1 cellular context compared by ENCODE assay signal in the genomic region with DNA sequence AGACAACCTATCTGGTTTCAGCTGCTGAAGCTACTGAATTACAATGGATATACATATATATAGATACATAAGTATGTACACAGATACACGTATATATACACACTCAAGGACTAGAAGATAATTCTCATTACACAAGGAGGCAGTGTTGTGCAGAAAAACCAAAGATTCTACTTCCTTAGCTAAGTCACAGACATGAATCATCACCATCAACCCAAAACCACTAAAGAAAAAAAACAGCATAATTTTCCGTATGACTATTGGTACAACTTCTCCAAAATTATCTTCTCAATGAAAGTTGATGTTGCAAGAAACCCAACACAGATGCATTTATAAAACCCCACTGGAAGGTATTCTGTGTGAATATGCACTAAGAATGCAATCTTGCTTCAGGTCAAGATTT.
TF ChIP-seq lines count a peak whose summit lies in the region.

No MANE protein-coding gene starts in this region.

TF ChIP-seq in HepG2, 621 proteins besides CTCF, POLR2A, EP300 and RAD21:
- TF ChIP-seq ZNF431 (CRISPR knock-in tag; IDR thresholded peaks at IDR 0.05; ENCODE audit: borderline replicate concordance, low read depth) (no peak), SMC3 (IDR thresholded peaks at IDR 0.05; ENCODE audit: low read length) (peak; percentile 68; the same call in 1 of the 2 replicates), STAG1 (CRISPR knock-in tag; IDR thresholded peaks at IDR 0.05) (peak; percentile 69)
